11 cellular contexts compared by ENCODE assay signal in the genomic region with DNA sequence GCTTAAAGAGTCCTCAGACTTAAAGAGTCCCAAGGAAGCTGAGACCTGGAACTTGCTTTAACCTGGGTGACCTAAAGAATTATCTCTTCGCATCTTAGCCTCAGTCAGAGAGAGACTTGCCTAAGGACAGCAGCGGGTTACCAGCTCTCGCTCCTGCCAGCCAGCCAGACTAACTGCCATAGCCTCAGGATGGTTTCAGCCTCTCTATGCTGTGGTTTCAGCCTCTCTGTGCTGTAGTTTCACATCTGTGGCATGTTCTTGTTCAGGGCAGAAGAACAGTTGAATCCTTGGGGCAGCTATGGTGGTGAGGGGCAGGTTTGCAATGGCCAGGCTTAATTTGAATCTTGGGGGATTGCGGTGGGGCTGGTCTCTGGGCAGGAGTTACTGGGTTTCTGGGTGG. TPM values are rescaled to one million over a fixed set of nuclear protein-coding genes. Genes with fewer than 3 reads are reported as not detected.
DNase-seq lines count a peak whose midpoint lies in the region; ATAC-seq and TF ChIP-seq lines count a peak whose summit lies in the region.
"Had no signal": no experiment of that assay in that cellular context is flagged by ENCODE, and none has a peak within 500 bp of the region (broad histone marks: within the 10 kb centered on the region; RNA-seq: fewer than 3 reads in every experiment).

No MANE protein-coding gene starts in this region.

- H4K20me1 ChIP-seq in PC-9 (ENCODE audit: insufficient read depth), result no peaks in the 10 kb centered on the region

- peak overlapping the region; percentile 22 for H3K4me3 Mint-ChIP-seq in Caco-2 (ENCODE audit: unreplicated experiment)

- H3K36me3 ChIP-seq in Caco-2 (ENCODE audit: control insufficient read depth, insufficient read depth, low read length), result no peaks in the 10 kb centered on the region; the same call in 1 of the 2 replicates
- H3K36me3 ChIP-seq in PC-9 (ENCODE audit: low read depth), result no peaks in the 10 kb centered on the region
- H3K36me3 ChIP-seq in duodenal mucosa (ENCODE audit: control insufficient read depth in 1 of 2, insufficient read depth in 2 of 2, low read length in 2 of 2), result peaks cover 0 to 35% of the 10 kb centered on the region in 2 donors
- no peaks in the 10 kb centered on the region for H3K36me3 ChIP-seq in parathyroid adenoma (ENCODE audit: control insufficient read depth, insufficient read depth, low read length)
- peaks cover 0 to 9% of the 10 kb centered on the region in 2 donors for H3K36me3 ChIP-seq in adrenal gland (replicated peaks in 1 of 2)

- DNase-seq in Caco-2 (no peak), PC-9 (no peak), CD1c-positive myeloid dendritic cell (ENCODE audit: extremely low spot score) (no peak), SW 1271 (lab: John Stamatoyannopoulos, UW) (no peak), adrenal gland (no peak)
- DNase-seq: head of caudate nucleus, NCI-H1105, Right ventricle myocardium superior had no signal

- intact Hi-C loops in Caco-2 (cut with micrococcal nuclease; ENCODE audit: unreplicated experiment), result no loop called here
- intact Hi-C loops in PC-9 (cut with micrococcal nuclease; ENCODE audit: unreplicated experiment), result no loop called here
- intact Hi-C loops in adrenal gland (cut with DNase I), result no loop called here

- WGBS in adrenal gland, 4 donors, result 84 to 97% (median 94%) methylated on average over 4 of the region's 4 CpGs

- H2AFZ ChIP-seq in PC-9 (no peak overlapping the region), parathyroid adenoma (no peak overlapping the region)

- H3K4me2 ChIP-seq in PC-9 (0 out of 2 replicates have a peak overlapping the region, but pooled peaks have one; percentile 100), parathyroid adenoma (ENCODE audit: low read length) (no peak overlapping the region)

- POLR2A ChIA-PET in Caco-2 (lab: Charles Lee) (no interaction called here), PC-9 (lab: Charles Lee; ENCODE audit: unreplicated experiment) (no interaction called here)

- H3K9me3 ChIP-seq in Caco-2 (no peaks in the 10 kb centered on the region), PC-9 (ENCODE audit: insufficient read depth, low read depth) (no peaks in the 10 kb centered on the region), duodenal mucosa (ENCODE audit: control insufficient read depth in 1 of 2, low read length in 2 of 2) (no peaks in the 10 kb centered on the region), parathyroid adenoma (ENCODE audit: control insufficient read depth, low read length) (no peaks in the 10 kb centered on the region), adrenal gland (replicated peaks in 1 of 3) (no peaks in the 10 kb centered on the region)

- H3K9ac ChIP-seq in duodenal mucosa (ENCODE audit: low read depth in 1 of 2, low read length in 2 of 2) (peak overlapping the region; percentile 15 to 22), parathyroid adenoma (no peak overlapping the region)

- H3K9me3 Mint-ChIP-seq in Caco-2 (ENCODE audit: unreplicated experiment), result no peaks in the 10 kb centered on the region

- TF ChIP-seq CTCF in Caco-2 (IDR thresholded peaks at IDR 0.05; ENCODE audit: insufficient read depth in 1 of 2, low read depth in 1 of 2, low read length in 1 of 2, severe bottlenecking in 1 of 2, unreplicated experiment in 1 of 2) (no peak), PC-9 (conservative IDR thresholded peaks at IDR 0.05) (no peak), parathyroid adenoma (IDR thresholded peaks at IDR 0.05) (no peak), adrenal gland (IDR thresholded peaks at IDR 0.05) (no peak)

- H3K27ac ChIP-seq in PC-9 (no peak overlapping the region), duodenal mucosa (ENCODE audit: low read depth, low read length) (no peak overlapping the region), parathyroid adenoma (peak overlapping the region; percentile 32), adrenal gland (peak overlapping the region in 2 of 5 donors; percentile 81 to 91)

- TF ChIP-seq POLR2A in adrenal gland (IDR thresholded peaks at IDR 0.05), result no peak

- ATAC-seq in GM21526 (IDR thresholded peaks at IDR 0.05; ENCODE audit: low FRiP score, unreplicated experiment), result no peak

- H3K9me2 ChIP-seq in PC-9 (ENCODE audit: insufficient read depth), result no peaks in the 10 kb centered on the region

- peaks cover 17% of the 10 kb centered on the region for H3F3A ChIP-seq in PC-9 (ENCODE audit: insufficient read depth, low read depth)

- no TSS peak for BruUV-seq in Caco-2 (replicated peaks; lab: Mats Ljungman, UMichigan)
- no TSS peak for BruUV-seq in PC-9 (replicated peaks; lab: Mats Ljungman, UMichigan)

- H3K27me3 ChIP-seq in Caco-2 (replicated peaks; ENCODE audit: control insufficient read depth, insufficient read depth, low read length), result no peaks in the 10 kb centered on the region
- H3K27me3 ChIP-seq in PC-9 (ENCODE audit: insufficient read depth, low read depth), result no peaks in the 10 kb centered on the region
- no peaks in the 10 kb centered on the region for H3K27me3 ChIP-seq in duodenal mucosa (ENCODE audit: control insufficient read depth in 1 of 2, insufficient read depth in 2 of 2, low read length in 2 of 2)
- H3K27me3 ChIP-seq in parathyroid adenoma (ENCODE audit: control insufficient read depth, insufficient read depth, low read length), result no peaks in the 10 kb centered on the region
- H3K27me3 ChIP-seq in adrenal gland, result no peaks in the 10 kb centered on the region

- peak overlapping the region; percentile 50 for H3K27ac Mint-ChIP-seq in Caco-2 (ENCODE audit: unreplicated experiment)

- CTCF ChIA-PET in Caco-2 (lab: Charles Lee) (no interaction called here), PC-9 (lab: Charles Lee) (no interaction called here)

- no peak overlapping the region for H3K4me3 ChIP-seq in Caco-2 (ENCODE audit: low read depth, low read length)
- H3K4me3 ChIP-seq in PC-9, result no peak overlapping the region
- peak overlapping the region; percentile 5 to 8 for H3K4me3 ChIP-seq in duodenal mucosa (ENCODE audit: low read depth in 1 of 2, low read length in 2 of 2)
- no peak overlapping the region for H3K4me3 ChIP-seq in parathyroid adenoma (ENCODE audit: low read depth, low read length)
- H3K4me3 ChIP-seq in adrenal gland, result no peak overlapping the region

- H3K79me2 ChIP-seq in PC-9 (ENCODE audit: low read depth) (peaks cover 12% of the 10 kb centered on the region; the same call in 1 of the 2 replicates), parathyroid adenoma (peaks cover 7% of the 10 kb centered on the region)

- peaks cover 12% of the 10 kb centered on the region for H3K4me1 Mint-ChIP-seq in Caco-2 (ENCODE audit: low read depth, unreplicated experiment)

- H3K4me1 ChIP-seq in Caco-2 (peaks cover 15% of the 10 kb centered on the region), PC-9 (replicated peaks; ENCODE audit: insufficient read depth) (peaks cover 37% of the 10 kb centered on the region), duodenal mucosa (ENCODE audit: control insufficient read depth in 1 of 2, insufficient read depth in 2 of 2, low read length in 2 of 2) (peaks cover 33 to 49% of the 10 kb centered on the region in 2 donors), parathyroid adenoma (peaks cover 2% of the 10 kb centered on the region), adrenal gland (replicated peaks in 1 of 2) (peaks cover 44 to 80% of the 10 kb centered on the region in 2 donors)

- no peaks in the 10 kb centered on the region for H3K27me3 Mint-ChIP-seq in Caco-2 (ENCODE audit: insufficient read depth, unreplicated experiment)

- peaks cover 29% of the 10 kb centered on the region for H3K36me3 Mint-ChIP-seq in Caco-2 (ENCODE audit: insufficient read depth, unreplicated experiment)

RNA-seq across cellular contexts. Expression of a gene that starts 2.3 kb away (rescaled TPM):
- total RNA-seq in Caco-2 (2022), result 35.1 and 38.2 TPM in 2 replicates
- total RNA-seq in PC-9 (2021), result 32.4 and 48.9 TPM in 2 replicates
- total RNA-seq in adrenal gland, result 10 to 100 TPM; 20.6 to 52.1 (median 39.6) TPM
- 10 to 100 TPM in 2 of 3 donors, 1 to 10 TPM in 1; 5.3 to 21.3 (median 20.4) TPM for polyA plus RNA-seq in adrenal gland

RNA-seq across cellular contexts. Expression of a gene that starts 6.3 kb away (rescaled TPM):
- 8.1 and 8.5 TPM in 2 replicates for total RNA-seq in Caco-2 (2022)
- 9.5 and 9.8 TPM in 2 replicates for total RNA-seq in PC-9 (2021)
- 10 to 100 TPM in 1 of 8 donors, 1 to 10 TPM in 7; 1.1 to 12.7 (median 6.7) TPM for total RNA-seq in adrenal gland
- polyA plus RNA-seq in adrenal gland, result 10 to 100 TPM in 2 of 3 donors, 1 to 10 TPM in 1; 2.4 to 21.0 (median 14.7) TPM

RNA-seq across cellular contexts. Expression of a gene that starts 33.9 kb away (rescaled TPM):
- total RNA-seq in Caco-2 (2022) (235 and 254 TPM in 2 replicates), PC-9 (2021) (825 and 938 TPM in 2 replicates), adrenal gland (1,000 to 10,000 TPM in 3 of 8 donors, 100 to 1,000 TPM in 4, 10 to 100 TPM in 1; 64.3 to 1,661 (median 335) TPM)
- polyA plus RNA-seq in adrenal gland, result 1,000 to 10,000 TPM in 2 of 3 donors, 100 to 1,000 TPM in 1; 216 to 6,838 (median 2,645) TPM

RNA-seq across cellular contexts. Expression of a gene that starts 34.2 kb away (rescaled TPM):
- total RNA-seq in Caco-2 (2022) (3.0 and 3.2 TPM in 2 replicates), PC-9 (2021) (1.7 and 1.8 TPM in 2 replicates), adrenal gland (under 1 TPM; 0.11 to 0.96 (median 0.27) TPM)
- under 1 TPM in 2 of 3 donors, not detected in 1; 0.27 to 0.40 TPM for polyA plus RNA-seq in adrenal gland

RNA-seq across cellular contexts. Expression of a gene that starts 55.1 kb away (rescaled TPM):
- total RNA-seq in Caco-2 (2022) (64.2 and 65.3 TPM in 2 replicates), PC-9 (2021) (75.6 and 80.6 TPM in 2 replicates), adrenal gland (10 to 100 TPM; 35.2 to 73.7 (median 49.4) TPM)
- polyA plus RNA-seq in adrenal gland, result 10 to 100 TPM; 23.2 to 34.7 (median 30.4) TPM

Comparison
In these comparisons a context has a peak if more than half of its experiments do, and no peak if none do; other contexts are left out.
1. H3K4me3 ChIP-seq: peak in duodenal mucosa (2 of 2); none in Caco-2 (single experiment), PC-9 (single experiment), parathyroid adenoma (single experiment) and adrenal gland (0 of 4).